In genomic region chr17:8210761-8211458, GRCh38 we compare ENCODE assay signal across 8 cellular contexts. TPM values are rescaled to one million over a fixed set of nuclear protein-coding genes. Genes with fewer than 3 reads are reported as not detected.
DNase-seq lines count a peak whose midpoint lies in the region; TF ChIP-seq lines count a peak whose summit lies in the region.

No MANE protein-coding gene starts in this region.

- H3K9ac ChIP-seq in KMS-11 (peak overlapping the region; percentile 60; the same call in 1 of the 2 replicates), muscle layer of colon (ENCODE audit: low read length) (no peak overlapping the region)

- no peaks in the 10 kb centered on the region for H3K9me3 ChIP-seq in muscle layer of colon (ENCODE audit: low read length)

- H3K27ac ChIP-seq in KMS-11 (peak overlapping the region; percentile 63; the same call in 1 of the 2 replicates), muscle layer of colon (ENCODE audit: low read depth, low read length) (no peak overlapping the region)

- H4K20me1 ChIP-seq in KMS-11 (ENCODE audit: insufficient read depth) = no peaks in the 10 kb centered on the region

- H3K36me3 ChIP-seq in KMS-11 (ENCODE audit: insufficient read depth) = no peaks in the 10 kb centered on the region
- no peaks in the 10 kb centered on the region for H3K36me3 ChIP-seq in muscle layer of colon (ENCODE audit: insufficient read depth, low read length)

- H3K4me3 ChIP-seq in GM12875 (ENCODE audit: low read depth, low read length) (peak overlapping the region; percentile 89), KMS-11 (IDR thresholded peaks at IDR 0.05; ENCODE audit: insufficient read depth, low read depth, low read length) (no peak overlapping the region), choroid plexus epithelial cell (ENCODE audit: low read depth, low read length) (peak overlapping the region; percentile 75), muscle layer of colon (ENCODE audit: low read depth in 1 of 2, low read length in 2 of 2) (peak overlapping the region; percentile 25 to 71)

- TF ChIP-seq CTCF in GM12875 (IDR thresholded peaks at IDR 0.05; ENCODE audit: borderline replicate concordance, insufficient read depth, low read depth, low read length) = no peak
- TF ChIP-seq CTCF in KMS-11 (conservative IDR thresholded peaks at IDR 0.05; ENCODE audit: low read depth, low read length) = no peak
- no peak for TF ChIP-seq CTCF in choroid plexus epithelial cell (conservative IDR thresholded peaks at IDR 0.05; ENCODE audit: low read depth, low read length)

- H3K79me2 ChIP-seq in KMS-11 (ENCODE audit: insufficient read depth, low read depth) = peaks cover 10% of the 10 kb centered on the region; the same call in 1 of the 2 replicates

- H3K4me1 ChIP-seq in KMS-11 (ENCODE audit: low read depth, poor library complexity, severe bottlenecking) (peaks cover 3% of the 10 kb centered on the region), muscle layer of colon (ENCODE audit: insufficient read depth, low read length) (peaks cover 10% of the 10 kb centered on the region)

- no peak overlapping the region for H3K4me2 ChIP-seq in KMS-11

- no peak overlapping the region for H2AFZ ChIP-seq in KMS-11 (ENCODE audit: low read depth)

- no peaks in the 10 kb centered on the region for H3K27me3 ChIP-seq in KMS-11 (ENCODE audit: insufficient read depth, low read depth)
- no peaks in the 10 kb centered on the region for H3K27me3 ChIP-seq in muscle layer of colon (ENCODE audit: control insufficient read depth in 1 of 2, insufficient read depth in 2 of 2, low read length in 2 of 2)

- DNase-seq in choroid plexus epithelial cell (ENCODE audit: low read depth) (no peak), ureter (ENCODE audit: low spot score) (no peak), NCI-H1436 treated with DMSO at 0.1 percent for 48 hours (lab: John Stamatoyannopoulos, UW) (no peak), NCI-H2196 treated with DMSO at 0.1 percent for 48 hours (lab: John Stamatoyannopoulos, UW; ENCODE audit: unreplicated experiment) (no peak), RKO (ENCODE audit: low spot score) (no peak)

RNA-seq across cellular contexts. Expression of gene AURKB, which starts 0.5 kb away (rescaled TPM):
- 1.9 TPM for total RNA-seq in ureter

RNA-seq across cellular contexts. Expression of gene BORCS6, which starts 20.9 kb away (rescaled TPM):
- total RNA-seq in ureter = 7.1 TPM

RNA-seq across cellular contexts. Expression of gene TMEM107, which starts 34.7 kb away (rescaled TPM):
- 17.1 TPM for total RNA-seq in ureter

RNA-seq across cellular contexts. Expression of gene CTC1, which starts 36.9 kb away (rescaled TPM):
- total RNA-seq in ureter = 63.1 TPM

RNA-seq across cellular contexts. Expression of gene PFAS, which starts 38.2 kb away (rescaled TPM):
- total RNA-seq in ureter = 82.6 TPM
